9 cellular contexts compared by ENCODE assay signal in genomic region chr14:68947802-68948201, GRCh38. TPM values are rescaled to one million over a fixed set of nuclear protein-coding genes. Genes with fewer than 3 reads are reported as not detected.
DNase-seq lines count a peak whose midpoint lies in the region; ATAC-seq, FAIRE-seq and TF ChIP-seq lines count a peak whose summit lies in the region.
"Had no signal": no experiment of that assay in that cellular context is flagged by ENCODE, and none has a peak within 500 bp of the region (broad histone marks: within the 10 kb centered on the region; RNA-seq: fewer than 3 reads in every experiment).

No MANE protein-coding gene starts in this region.

- POLR2A ChIA-PET in A549 (lab: Yijun Ruan, JAX): interaction anchor here (1.4 to 1.5 kb wide), 2 partner anchors 8 to 9 kb away, joined by 4 to 6 read pairs; no protein-coding TSS in a partner anchor

- peaks cover 100% of the 10 kb centered on the region for H3K4me1 ChIP-seq in A549

- TF ChIP-seq RAD21 in A549 (conservative IDR thresholded peaks at IDR 0.05 in 1 of 2, IDR thresholded peaks at IDR 0.05 in 1 of 2): no peak

- WGBS in A549 (ENCODE audit: missing lambda C conversion rate): 13% methylated on average over 8 of the region's 8 CpGs

- TF ChIP-seq EP300 in A549 (IDR thresholded peaks at IDR 0.05): peak in 1 of 2 experiments; percentile 11; a peak in 1 of 5 replicates

- peak overlapping the region; percentile 98 for H3K4me2 ChIP-seq in A549

- TF ChIP-seq POLR2A in A549 (IDR thresholded peaks at IDR 0.05; ENCODE audit: low read length) (no peak), NB4 (IDR thresholded peaks at IDR 0.05; ENCODE audit: extremely low read depth, insufficient read length) (no peak)

- no peak for FAIRE-seq in A549 (lab: Jason Lieb, UNC)

- H3K27ac ChIP-seq in A549: peak overlapping the region; percentile 98 to 99
- peak overlapping the region; percentile 44 for H3K27ac ChIP-seq in caudate nucleus (ENCODE audit: low read depth, low read length)

- CTCF ChIA-PET in A549 (lab: Yijun Ruan, JAX): interaction anchor here (0.6 to 19.3 kb wide), 7 partner anchors 8 to 637 kb away, joined by 3 to 480 read pairs (median 4); no protein-coding TSS in a partner anchor

- H3K4me3 ChIP-seq in A549 (0 out of 3 replicates have a peak overlapping the region, but pooled peaks have one; percentile 6), NB4 (ENCODE audit: low read depth, low read length) (peak overlapping the region; percentile 41)

- peak; percentile 9 to 19; a peak in 3 of 6 replicates for ATAC-seq in A549
- no peak for ATAC-seq in HG02798 (IDR thresholded peaks at IDR 0.05; ENCODE audit: poor library complexity, unreplicated experiment)
- no peak for ATAC-seq in HG02623 (IDR thresholded peaks at IDR 0.05; ENCODE audit: unreplicated experiment)

- H3K9me3 ChIP-seq in A549: no peaks in the 10 kb centered on the region

- TF ChIP-seq CTCF in A549 (IDR thresholded peaks at IDR 0.05) (no peak), NB4 (IDR thresholded peaks at IDR 0.05; ENCODE audit: low read depth, low read length) (no peak)

- peak in 1 of 2 experiments; percentile 76 for DNase-seq in A549 (ENCODE audit: low read depth in 1 of 2, low spot score in 1 of 2)
- DNase-seq in NB4 (ENCODE audit: low read depth): peak; percentile 99
- peak in 2 of 61 donors; percentile 23 to 26 for DNase-seq in caudate nucleus (lab: John Stamatoyannopoulos, UW)
- peak; percentile 53 for DNase-seq in mucosa of gallbladder (ENCODE audit: low spot score)
- DNase-seq in activated CD8-positive, alpha-beta memory T cell treated with anti-CD3 and anti-CD28 coated beads, Interleukin-2, amount 50 U/mL, for 4 hours: no peak
- no peak for DNase-seq in activated CD8-positive, alpha-beta memory T cell treated with anti-CD3 and anti-CD28 coated beads, Interleukin-2, amount 50 U/mL, for 48 hours
- DNase-seq: activated CD4-positive, alpha-beta T cell treated with anti-CD3 and anti-CD28 coated beads, Interleukin-2, amount 50 U/mL, for 4 hours had no signal

TF ChIP-seq in A549, 52 proteins besides CTCF, POLR2A, EP300 and RAD21:
- TF ChIP-seq NFE2L2 (conservative IDR thresholded peaks at IDR 0.05; ENCODE audit: low read length) (no peak), KDM5A (IDR thresholded peaks at IDR 0.05) (no peak), RARB (CRISPR knock-in tag; IDR thresholded peaks at IDR 0.05) (no peak), CBX2 (IDR thresholded peaks at IDR 0.05; ENCODE audit: borderline replicate concordance, low read depth) (no peak), SMC3 (IDR thresholded peaks at IDR 0.05) (no peak), ZSCAN20 (CRISPR knock-in tag; IDR thresholded peaks at IDR 0.05) (no peak), USF2 (IDR thresholded peaks at IDR 0.05) (no peak), JUN (IDR thresholded peaks at IDR 0.05) (no peak), TFCP2L1 (CRISPR knock-in tag; IDR thresholded peaks at IDR 0.05) (no peak), RCOR1 (IDR thresholded peaks at IDR 0.05; ENCODE audit: low read depth, low read length) (no peak), FOSL2 (IDR thresholded peaks at IDR 0.05) (no peak), FOSL2 (CRISPR knock-in tag; IDR thresholded peaks at IDR 0.05) (no peak), NR3C1 (IDR thresholded peaks at IDR 0.05) (no peak), FOXS1 (CRISPR knock-in tag; IDR thresholded peaks at IDR 0.05) (no peak), HOXA7 (CRISPR knock-in tag; IDR thresholded peaks at IDR 0.05) (no peak)
- TF ChIP-seq, protein P1, sequence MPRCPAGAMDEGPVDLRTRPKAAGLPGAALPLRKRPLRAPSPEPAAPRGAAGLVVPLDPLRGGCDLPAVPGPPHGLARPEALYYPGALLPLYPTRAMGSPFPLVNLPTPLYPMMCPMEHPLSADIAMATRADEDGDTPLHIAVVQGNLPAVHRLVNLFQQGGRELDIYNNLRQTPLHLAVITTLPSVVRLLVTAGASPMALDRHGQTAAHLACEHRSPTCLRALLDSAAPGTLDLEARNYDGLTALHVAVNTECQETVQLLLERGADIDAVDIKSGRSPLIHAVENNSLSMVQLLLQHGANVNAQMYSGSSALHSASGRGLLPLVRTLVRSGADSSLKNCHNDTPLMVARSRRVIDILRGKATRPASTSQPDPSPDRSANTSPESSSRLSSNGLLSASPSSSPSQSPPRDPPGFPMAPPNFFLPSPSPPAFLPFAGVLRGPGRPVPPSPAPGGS (IDR thresholded peaks at IDR 0.05): no peak

RNA-seq across cellular contexts. Expression of gene ACTN1, which starts 31.3 kb away (rescaled TPM):
- 207 and 208 TPM in 2 replicates for polyA plus RNA-seq in A549 (2011; rRNA removed)
- polyA plus RNA-seq in A549 (2012; cell fraction: cytosol; rRNA removed): 265 and 286 TPM in 2 replicates
- 559 and 760 TPM in 2 replicates for polyA plus RNA-seq in A549 (2012; cell fraction: nucleus; rRNA removed)
- polyA plus RNA-seq in A549 (2017; fragmentation: RNase III; extraction: RNeasy Plus Mini Kit Qiagen cat#74134 plus additional on column Dnase treatment): 245 to 269 TPM (median 252 TPM) in 3 replicates
- 580 and 586 TPM in 2 replicates for polyA minus RNA-seq in A549 (2011; rRNA and poly(A)+ RNA removed)
- 460 TPM for total RNA-seq in mucosa of gallbladder

Comparison
In these comparisons a context has a peak if more than half of its experiments do, and no peak if none do; other contexts are left out.
1. ATAC-seq: peak in A549 (2 of 2); none in HG02798 (single experiment) and HG02623 (single experiment).
2. DNase-seq: peak in NB4 (single experiment) and mucosa of gallbladder (single experiment); none in activated CD8-positive, alpha-beta memory T cell treated with anti-CD3 and anti-CD28 coated beads, Interleukin-2, amount 50 U/mL, for 4 hours (single experiment) and activated CD8-positive, alpha-beta memory T cell treated with anti-CD3 and anti-CD28 coated beads, Interleukin-2, amount 50 U/mL, for 48 hours (single experiment).